Comparison of ENCODE assay signal across 25 cellular contexts in genomic region chr5:1823381-1824034, GRCh38. TPM values are rescaled to one million over a fixed set of nuclear protein-coding genes. Genes with fewer than 3 reads are reported as not detected.
"Had no signal": no experiment of that assay in that cellular context is flagged by ENCODE, and none has a peak within 500 bp of the region (broad histone marks: within the 10 kb centered on the region; RNA-seq: fewer than 3 reads in every experiment).

No MANE protein-coding gene starts in this region.

- H3K4me1 ChIP-seq: breast epithelium had no signal

- H3K4me3 Mint-ChIP-seq: activated B cell treated with CpG ODN at 0.5 μM for 24 hours; activated CD4-positive, alpha-beta memory T cell treated with anti-CD3 and anti-CD28 coated beads for 36 hours; activated CD4-positive, alpha-beta T cell treated with anti-CD3 and anti-CD28 coated beads, Interleukin-2, amount 10 ng/mL, durations not matched to agents 7 days and 5 days; activated T-cell treated with anti-CD3 and anti-CD28 coated beads, Interleukin-2, amount 50 U/mL, for 4 hours; T-helper 17 cell had no signal

- H3K27me3 Mint-ChIP-seq: activated B cell treated with CpG ODN at 0.5 μM for 24 hours; activated CD4-positive, alpha-beta memory T cell treated with anti-CD3 and anti-CD28 coated beads for 36 hours; activated CD4-positive, alpha-beta T cell treated with anti-CD3 and anti-CD28 coated beads, Interleukin-2, amount 10 ng/mL, durations not matched to agents 7 days and 5 days; T-helper 17 cell had no signal

- H3K27me3 ChIP-seq: breast epithelium had no signal

- H3K9me3 Mint-ChIP-seq: activated B cell treated with CpG ODN at 0.5 μM for 24 hours; activated CD4-positive, alpha-beta memory T cell treated with anti-CD3 and anti-CD28 coated beads for 36 hours; activated CD4-positive, alpha-beta T cell treated with anti-CD3 and anti-CD28 coated beads, Interleukin-2, amount 10 ng/mL, durations not matched to agents 7 days and 5 days; activated T-cell treated with anti-CD3 and anti-CD28 coated beads, Interleukin-2, amount 50 U/mL, for 4 hours had no signal

- H3K4me3 ChIP-seq: breast epithelium, K562 had no signal

- ATAC-seq: activated T-cell treated with anti-CD3 and anti-CD28 coated beads, Interleukin-2, amount 50 U/mL, for 4 hours; K562; T-helper 17 cell had no signal

- DNase-seq: activated B cell treated with CpG ODN at 0.5 μM for 24 hours; activated CD4-positive, alpha-beta memory T cell treated with anti-CD3 and anti-CD28 coated beads for 36 hours; activated CD4-positive, alpha-beta T cell treated with anti-CD3 and anti-CD28 coated beads, Interleukin-2, amount 10 ng/mL, durations not matched to agents 7 days and 5 days; activated CD8-positive, alpha-beta memory T cell treated with anti-CD3 and anti-CD28 coated beads for 24 hours; activated gamma-delta T cell treated with Interleukin-2 at 50 U/mL for 16 hours; activated naive CD4-positive, alpha-beta T cell treated with anti-CD3 and anti-CD28 coated beads, Interleukin-2, amount 50 U/mL, for 16 hours; activated T-cell treated with anti-CD3 and anti-CD28 coated beads, Interleukin-2, amount 50 U/mL, for 4 hours; Karpas-422; MM.1S; NCI-H1105; NCI-H1436; NCI-H1694 treated with DMSO at 0.1 percent for 48 hours; NCI-H2029 treated with DMSO at 0.1 percent for 48 hours; NCI-H345; NCI-H510A; NCI-H526 treated with DMSO at 0.1 percent for 48 hours; NCI-H82; RPMI8226; SHP77 treated with DMSO at 0.1 percent for 48 hours; T-helper 17 cell; T-helper 9 cell had no signal

- H3K27ac ChIP-seq: breast epithelium had no signal

- H3K4me1 Mint-ChIP-seq: activated CD4-positive, alpha-beta T cell treated with anti-CD3 and anti-CD28 coated beads, Interleukin-2, amount 10 ng/mL, durations not matched to agents 7 days and 5 days had no signal

- H3K36me3 ChIP-seq: breast epithelium had no signal

- H3K27ac Mint-ChIP-seq: activated B cell treated with CpG ODN at 0.5 μM for 24 hours; activated CD4-positive, alpha-beta memory T cell treated with anti-CD3 and anti-CD28 coated beads for 36 hours; activated CD4-positive, alpha-beta T cell treated with anti-CD3 and anti-CD28 coated beads, Interleukin-2, amount 10 ng/mL, durations not matched to agents 7 days and 5 days; T-helper 17 cell had no signal

RNA-seq across cellular contexts. Expression of gene IRX4, which starts 59.2 kb away (rescaled TPM):
- total RNA-seq: activated B cell treated with CpG ODN at 0.5 μM for 24 hours; activated CD4-positive, alpha-beta memory T cell treated with anti-CD3 and anti-CD28 coated beads for 36 hours; activated CD4-positive, alpha-beta T cell treated with anti-CD3 and anti-CD28 coated beads, Interleukin-2, amount 10 ng/mL, durations not matched to agents 7 days and 5 days; activated T-cell treated with anti-CD3 and anti-CD28 coated beads, Interleukin-2, amount 50 U/mL, for 4 hours; aorta; K562; OCI-LY7; T-helper 17 cell had no signal
- polyA plus RNA-seq: aorta, K562 had no signal
